26 cellular contexts compared by ENCODE assay signal in the genomic region with DNA sequence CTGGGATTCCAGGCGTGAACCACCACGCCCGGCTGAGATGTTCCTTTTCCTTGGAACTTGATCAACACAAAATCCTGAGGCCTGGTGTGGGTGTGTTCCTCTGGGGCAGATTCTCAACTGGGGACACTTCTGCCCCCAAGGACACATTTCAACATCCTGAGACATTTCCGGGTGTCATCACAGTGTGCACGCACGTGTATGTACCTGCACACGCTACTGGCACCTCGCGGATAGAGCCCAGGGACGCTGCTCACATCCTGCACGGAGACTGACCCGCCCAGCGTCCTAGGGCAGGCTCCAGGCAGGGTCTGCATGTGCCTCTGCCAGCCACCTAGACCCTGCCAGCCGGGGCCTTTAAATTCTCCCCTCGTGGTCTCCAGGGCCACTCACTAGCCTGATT. TPM values are rescaled to one million over a fixed set of nuclear protein-coding genes. Genes with fewer than 3 reads are reported as not detected.
DNase-seq lines count a peak whose midpoint lies in the region; ATAC-seq, FAIRE-seq and TF ChIP-seq lines count a peak whose summit lies in the region.
"Had no signal": no experiment of that assay in that cellular context is flagged by ENCODE, and none has a peak within 500 bp of the region (broad histone marks: within the 10 kb centered on the region; RNA-seq: fewer than 3 reads in every experiment).

No MANE protein-coding gene starts in this region.

- intact Hi-C loops in Calu3 (cut with micrococcal nuclease; ENCODE audit: unreplicated experiment) (no loop called here), GM12878 (cut with micrococcal nuclease; ENCODE audit: unreplicated experiment) (no loop called here)

- TF ChIP-seq POLR2A in NB4 (IDR thresholded peaks at IDR 0.05; ENCODE audit: extremely low read depth, insufficient read length) (no peak), GM12878 (IDR thresholded peaks at IDR 0.05; ENCODE audit: low read depth, low read length) (no peak)

- H3K9me3 Mint-ChIP-seq in Calu3 (ENCODE audit: low read depth, unreplicated experiment), result no peaks in the 10 kb centered on the region
- H3K9me3 Mint-ChIP-seq: T-cell had no signal

- H3K27ac ChIP-seq in GM12878 (ENCODE audit: control insufficient read depth, insufficient read depth), result no peak overlapping the region
- H3K27ac ChIP-seq: HL-60 had no signal

- no peak for FAIRE-seq in GM12878 (lab: Jason Lieb, UNC)

- H3K79me2 ChIP-seq in GM12878 (ENCODE audit: control insufficient read depth, insufficient read depth, low read length), result no peaks in the 10 kb centered on the region

- H3K27me3 ChIP-seq in GM12878 (replicated peaks in 1 of 2; ENCODE audit: control insufficient read depth in 2 of 2, insufficient read depth in 2 of 2, low read length in 1 of 2), result no peaks in the 10 kb centered on the region
- H3K27me3 ChIP-seq: MG63 had no signal

- TF ChIP-seq EP300 in GM12878 (IDR thresholded peaks at IDR 0.05; ENCODE audit: borderline replicate concordance in 1 of 2, control insufficient read depth in 1 of 2, low read depth in 2 of 2, low read length in 2 of 2), result no peak

- POLR2A ChIA-PET in GM12878 (lab: Charles Lee), result no interaction called here

- no peak overlapping the region for H2AFZ ChIP-seq in GM12878 (ENCODE audit: control insufficient read depth, low read depth, low read length)

- RAD21 ChIA-PET in GM12878 (lab: Charles Lee; ENCODE audit: unreplicated experiment), result interaction anchor here (3.1 kb wide), 1 partner anchor 16 kb away, joined by 18 read pairs; a partner anchor contains a TSS

- H3K27me3 Mint-ChIP-seq in Calu3 (ENCODE audit: unreplicated experiment), result no peaks in the 10 kb centered on the region
- H3K27me3 Mint-ChIP-seq: T-cell had no signal

- no peaks in the 10 kb centered on the region for H4K20me1 ChIP-seq in GM12878 (ENCODE audit: control insufficient read depth, insufficient read depth)

- H3K4me1 Mint-ChIP-seq in Calu3 (ENCODE audit: low read depth, unreplicated experiment), result no peaks in the 10 kb centered on the region

- 67% methylated on average over 15 of the region's 15 CpGs for WGBS in GM12878 (ENCODE audit: insufficient coverage, insufficient replicate concordance, low lambda C conversion rate, missing lambda C conversion rate)

- H3K36me3 ChIP-seq in GM12878 (ENCODE audit: control insufficient read depth in 2 of 2, insufficient read depth in 2 of 2, low read length in 1 of 2), result no peaks in the 10 kb centered on the region; a peak in 2 of 4 replicates

- no peak overlapping the region for H3K27ac Mint-ChIP-seq in Calu3 (ENCODE audit: unreplicated experiment)
- H3K27ac Mint-ChIP-seq: T-cell had no signal

- H3K4me3 ChIP-seq in NB4 (ENCODE audit: low read depth, low read length), result no peak overlapping the region
- no peak overlapping the region for H3K4me3 ChIP-seq in GM12878
- H3K4me3 ChIP-seq: MG63 had no signal

- H3K4me3 Mint-ChIP-seq in Calu3 (ENCODE audit: low read depth, unreplicated experiment), result no peak overlapping the region
- H3K4me3 Mint-ChIP-seq: T-cell had no signal

- no peak overlapping the region for H3K9ac ChIP-seq in GM12878 (ENCODE audit: control insufficient read depth, insufficient read depth, low read length)

- ATAC-seq in GM12878 (no peak), esophagus mucosa (peak; percentile 42), SK-N-SH treated with all-trans-retinoic acid at 6 μM for 48 hours (no peak)
- ATAC-seq: T-cell had no signal

- CTCF ChIA-PET in Calu3 (lab: Charles Lee) (no interaction called here), GM12878 (lab: Yijun Ruan, JAX) (interaction anchor here (6.4 kb wide), 1 partner anchor 14 kb away, joined by 81 read pairs; a partner anchor contains a TSS)

- H3K36me3 Mint-ChIP-seq in Calu3 (ENCODE audit: insufficient read depth, unreplicated experiment), result peaks cover 9% of the 10 kb centered on the region
- H3K36me3 Mint-ChIP-seq: T-cell had no signal

- in situ Hi-C loops in GM12878 (cut with MboI), result no loop called here

- no peak overlapping the region for H3K4me2 ChIP-seq in GM12878 (ENCODE audit: control insufficient read depth, insufficient read depth)

- BruUV-seq in Calu3 (replicated peaks; lab: Mats Ljungman, UMichigan) (TSS peak; percentile 81), GM12878 (replicated peaks; lab: Mats Ljungman, UMichigan) (TSS peak; percentile 75)

- no peaks in the 10 kb centered on the region for H3K4me1 ChIP-seq in GM12878 (ENCODE audit: control insufficient read depth, insufficient read depth, low read length)

- TF ChIP-seq CTCF in Calu3 (IDR thresholded peaks at IDR 0.05; ENCODE audit: unreplicated experiment), result no peak
- no peak for TF ChIP-seq CTCF in NB4 (IDR thresholded peaks at IDR 0.05; ENCODE audit: low read depth, low read length)
- TF ChIP-seq CTCF in GM12878 (IDR thresholded peaks at IDR 0.05 in 2 of 3, conservative IDR thresholded peaks at IDR 0.05 in 1 of 3; ENCODE audit: control insufficient read depth in 2 of 3, extremely low read depth in 1 of 3, insufficient read depth in 1 of 3, low read depth in 3 of 3, low read length in 3 of 3), result no peak

- DNase-seq in Calu3, result no peak
- peak; percentile 63 for DNase-seq in NB4 (ENCODE audit: low read depth)
- no peak for DNase-seq in GM12878 (ENCODE audit: low read depth, low spot score)
- DNase-seq in SKM-1 (lab: John Stamatoyannopoulos, UW; ENCODE audit: unreplicated experiment), result no peak
- DNase-seq in DMS53 treated with DMSO at 0.1 percent for 48 hours (lab: John Stamatoyannopoulos, UW; ENCODE audit: unreplicated experiment), result no peak
- no peak for DNase-seq in cortex of kidney (lab: John Stamatoyannopoulos, UW)
- DNase-seq: ACHN; C1 segment of cervical spinal cord; GF-D8; IMR-90; Karpas-422; MG63; NCI-H1105 treated with DMSO at 0.1 percent for 48 hours; NCI-H1694; NCI-H2081 treated with DMSO at 0.1 percent for 48 hours; NK-92 treated with Interleukin-12 subunit alpha and Interleukin-12 subunit beta, amount 100 ng/mL, for 24 hours; OCI-M1; T-cell had no signal

- SMC1A ChIA-PET in GM12878 (lab: Charles Lee; ENCODE audit: uncharacterized antibody, unreplicated experiment), result no interaction called here

- H3K9me3 ChIP-seq in GM12878 (replicated peaks; ENCODE audit: control insufficient read depth, insufficient read depth, low read length), result no peaks in the 10 kb centered on the region
- H3K9me3 ChIP-seq: MG63 had no signal

- no peak for TF ChIP-seq RAD21 in GM12878 (IDR thresholded peaks at IDR 0.05; ENCODE audit: insufficient read depth, low read depth, low read length)

RNA-seq across cellular contexts. Expression of a gene that starts 8.0 kb away (rescaled TPM):
- total RNA-seq in Calu3 (2022) (38.4 and 41.1 TPM in 2 replicates), GM12878 (2014; rRNA removed) (29.3 and 35.2 TPM in 2 replicates), GM12878 (2014; rRNA removed; fragmentation: Illumina TruSeq; extraction: Trizol) (8.2 and 10.7 TPM in 2 replicates), GM12878 (2021) (30.0 and 32.5 TPM in 2 replicates), esophagus mucosa (13.8 TPM)
- total RNA-seq in GM12878 (2013; cell fraction: nucleolus; rRNA removed), result 8.6 and 9.4 TPM in 2 replicates
- polyA plus RNA-seq in GM12878 (2011; ENCODE audit: low read depth), result 1.1 TPM
- polyA plus RNA-seq in GM12878 (2011; rRNA removed) (3.7 and 6.7 TPM in 2 replicates), GM12878 (2014; fragmentation: Illumina TruSeq; extraction: Trizol) (2.4 and 6.2 TPM in 2 replicates), GM12878 (2014; fragmentation: Nextera tagmentation; extraction: Ambion mirVana) (1 to 10 TPM; 1.6 to 2.0 TPM), GM12878 (2014; rRNA removed) (26.6 and 30.9 TPM in 2 replicates), GM12878 (2016; fragmentation: Nextera tagmentation; extraction: Ambion mirVana) (1 to 10 TPM; 3.3 to 7.7 TPM)
- polyA plus RNA-seq in GM12878 (2011; cell fraction: cytosol; rRNA removed), result 10.4 and 19.8 TPM in 2 replicates
- 21.3 and 25.1 TPM in 2 replicates for polyA plus RNA-seq in GM12878 (2011; cell fraction: nucleus; rRNA removed)
- polyA plus RNA-seq in GM12878 (2012), result 4.4 and 5.8 TPM in 2 replicates
- polyA minus RNA-seq in GM12878 (2011; rRNA and poly(A)+ RNA removed), result 4.2 and 10.7 TPM in 2 replicates
- polyA minus RNA-seq in GM12878 (2011; cell fraction: cytosol; rRNA and poly(A)+ RNA removed), result 7.2 and 7.8 TPM in 2 replicates
- 4.6 and 11.4 TPM in 2 replicates for polyA minus RNA-seq in GM12878 (2011; cell fraction: nucleus; rRNA and poly(A)+ RNA removed)

RNA-seq across cellular contexts. Expression of a gene that starts 8.5 kb away (rescaled TPM):
- total RNA-seq in Calu3 (2022), result 3.8 and 5.8 TPM in 2 replicates
- 2.4 and 2.8 TPM in 2 replicates for total RNA-seq in GM12878 (2013; cell fraction: nucleolus; rRNA removed)
- 0.05 and 0.40 TPM in 2 replicates for total RNA-seq in GM12878 (2014; rRNA removed)
- total RNA-seq in GM12878 (2014; rRNA removed; fragmentation: Illumina TruSeq; extraction: Trizol), result not detected in 2 replicates
- 1.4 and 2.0 TPM in 2 replicates for total RNA-seq in GM12878 (2021)
- 0.47 TPM for polyA plus RNA-seq in GM12878 (2011; ENCODE audit: low read depth)
- polyA plus RNA-seq in GM12878 (2011; rRNA removed), result 0.19 TPM in 1 of 2 replicates, not detected in the other
- polyA plus RNA-seq in GM12878 (2011; cell fraction: cytosol; rRNA removed), result 0.22 and 0.43 TPM in 2 replicates
- polyA plus RNA-seq in GM12878 (2011; cell fraction: nucleus; rRNA removed), result 2.8 and 3.3 TPM in 2 replicates
- polyA plus RNA-seq in GM12878 (2012), result 1.8 and 4.3 TPM in 2 replicates
- 0.18 TPM in 1 of 2 replicates, not detected in the other for polyA plus RNA-seq in GM12878 (2014; fragmentation: Illumina TruSeq; extraction: Trizol)
- polyA plus RNA-seq in GM12878 (2014; fragmentation: Nextera tagmentation; extraction: Ambion mirVana), result under 1 TPM in 1 of 2 experiments, not detected in 1; 0.15 TPM
- 0.91 and 1.2 TPM in 2 replicates for polyA plus RNA-seq in GM12878 (2014; rRNA removed)
- 1 to 10 TPM; 1.5 to 1.8 TPM for polyA plus RNA-seq in GM12878 (2016; fragmentation: Nextera tagmentation; extraction: Ambion mirVana)
- polyA minus RNA-seq in GM12878 (2011; rRNA and poly(A)+ RNA removed), result not detected in 2 replicates
- polyA minus RNA-seq in GM12878 (2011; cell fraction: cytosol; rRNA and poly(A)+ RNA removed), result not detected in 2 replicates
- 0.36 TPM in 1 of 2 replicates, not detected in the other for polyA minus RNA-seq in GM12878 (2011; cell fraction: nucleus; rRNA and poly(A)+ RNA removed)
- total RNA-seq in esophagus mucosa, result 2.9 TPM
- total RNA-seq: Daoy, H4, HT1080, IMR-90, NCI-H460, SK-MEL-5 had no signal
- polyA plus RNA-seq: IMR-90 had no signal

RNA-seq across cellular contexts. Expression of a gene that starts 14.9 kb away (rescaled TPM):
- total RNA-seq in Calu3 (2022), result 9.1 and 10.8 TPM in 2 replicates
- total RNA-seq in GM12878 (2013; cell fraction: nucleolus; rRNA removed), result 40.5 and 46.8 TPM in 2 replicates
- 9.3 and 9.5 TPM in 2 replicates for total RNA-seq in GM12878 (2014; rRNA removed)
- 4.4 and 4.6 TPM in 2 replicates for total RNA-seq in GM12878 (2014; rRNA removed; fragmentation: Illumina TruSeq; extraction: Trizol)
- total RNA-seq in GM12878 (2021), result 14.5 and 15.7 TPM in 2 replicates
- polyA plus RNA-seq in GM12878 (2011; ENCODE audit: low read depth), result 8.1 TPM
- polyA plus RNA-seq in GM12878 (2011; rRNA removed), result 5.3 and 6.2 TPM in 2 replicates
- polyA plus RNA-seq in GM12878 (2011; cell fraction: cytosol; rRNA removed), result 11.5 and 11.7 TPM in 2 replicates
- 80.3 and 92.7 TPM in 2 replicates for polyA plus RNA-seq in GM12878 (2011; cell fraction: nucleus; rRNA removed)
- polyA plus RNA-seq in GM12878 (2012), result 18.4 and 25.7 TPM in 2 replicates
- 4.4 and 8.7 TPM in 2 replicates for polyA plus RNA-seq in GM12878 (2014; fragmentation: Illumina TruSeq; extraction: Trizol)
- polyA plus RNA-seq in GM12878 (2014; fragmentation: Nextera tagmentation; extraction: Ambion mirVana), result 1 to 10 TPM in 1 of 2 experiments, under 1 TPM in 1; 0.29 to 1.2 TPM
- polyA plus RNA-seq in GM12878 (2014; rRNA removed), result 12.8 and 13.8 TPM in 2 replicates
- polyA plus RNA-seq in GM12878 (2016; fragmentation: Nextera tagmentation; extraction: Ambion mirVana), result 1 to 10 TPM; 1.5 to 5.4 TPM
- 2.8 and 6.5 TPM in 2 replicates for polyA minus RNA-seq in GM12878 (2011; rRNA and poly(A)+ RNA removed)
- polyA minus RNA-seq in GM12878 (2011; cell fraction: cytosol; rRNA and poly(A)+ RNA removed), result 2.1 and 5.1 TPM in 2 replicates
- polyA minus RNA-seq in GM12878 (2011; cell fraction: nucleus; rRNA and poly(A)+ RNA removed), result 17.6 and 18.0 TPM in 2 replicates
- total RNA-seq in esophagus mucosa, result 4.9 TPM

RNA-seq across cellular contexts. Expression of a gene that starts 16.4 kb away (rescaled TPM):
- total RNA-seq in Calu3 (2022), result 65.2 and 78.6 TPM in 2 replicates
- 0.49 and 0.92 TPM in 2 replicates for total RNA-seq in GM12878 (2013; cell fraction: nucleolus; rRNA removed)
- total RNA-seq in GM12878 (2014; rRNA removed), result 0.11 and 1.2 TPM in 2 replicates
- total RNA-seq in GM12878 (2014; rRNA removed; fragmentation: Illumina TruSeq; extraction: Trizol), result 0.13 TPM in 1 of 2 replicates, not detected in the other
- 0.64 and 1.5 TPM in 2 replicates for total RNA-seq in GM12878 (2021)
- not detected for polyA plus RNA-seq in GM12878 (2011; ENCODE audit: low read depth)
- polyA plus RNA-seq in GM12878 (2011; rRNA removed), result 0.14 and 0.19 TPM in 2 replicates
- 0.06 and 0.10 TPM in 2 replicates for polyA plus RNA-seq in GM12878 (2011; cell fraction: cytosol; rRNA removed)
- polyA plus RNA-seq in GM12878 (2011; cell fraction: nucleus; rRNA removed), result 1.9 TPM in 2 replicates
- 0.72 and 1.2 TPM in 2 replicates for polyA plus RNA-seq in GM12878 (2012)
- polyA plus RNA-seq in GM12878 (2014; fragmentation: Illumina TruSeq; extraction: Trizol), result 0.04 TPM in 1 of 2 replicates, not detected in the other
- polyA plus RNA-seq in GM12878 (2014; fragmentation: Nextera tagmentation; extraction: Ambion mirVana), result not detected
- polyA plus RNA-seq in GM12878 (2014; rRNA removed), result 0.42 and 0.58 TPM in 2 replicates
- polyA plus RNA-seq in GM12878 (2016; fragmentation: Nextera tagmentation; extraction: Ambion mirVana), result 1 to 10 TPM; 1.1 to 1.7 TPM
- not detected in 2 replicates for polyA minus RNA-seq in GM12878 (2011; rRNA and poly(A)+ RNA removed)
- 1.5 and 2.7 TPM in 2 replicates for polyA minus RNA-seq in GM12878 (2011; cell fraction: cytosol; rRNA and poly(A)+ RNA removed)
- 0.38 TPM in 1 of 2 replicates, not detected in the other for polyA minus RNA-seq in GM12878 (2011; cell fraction: nucleus; rRNA and poly(A)+ RNA removed)
- total RNA-seq in esophagus mucosa, result 26.6 TPM

RNA-seq across cellular contexts. Expression of a gene that starts 24.4 kb away (rescaled TPM):
- 61.4 and 65.6 TPM in 2 replicates for total RNA-seq in Calu3 (2022)
- 99.1 and 110 TPM in 2 replicates for total RNA-seq in GM12878 (2013; cell fraction: nucleolus; rRNA removed)
- 27.2 and 34.1 TPM in 2 replicates for total RNA-seq in GM12878 (2014; rRNA removed)
- 16.3 and 21.4 TPM in 2 replicates for total RNA-seq in GM12878 (2014; rRNA removed; fragmentation: Illumina TruSeq; extraction: Trizol)
- total RNA-seq in GM12878 (2021), result 27.1 and 33.3 TPM in 2 replicates
- polyA plus RNA-seq in GM12878 (2011; ENCODE audit: low read depth), result 12.4 TPM
- 23.7 and 31.2 TPM in 2 replicates for polyA plus RNA-seq in GM12878 (2011; rRNA removed)
- polyA plus RNA-seq in GM12878 (2011; cell fraction: cytosol; rRNA removed), result 31.1 and 38.7 TPM in 2 replicates
- 144 and 148 TPM in 2 replicates for polyA plus RNA-seq in GM12878 (2011; cell fraction: nucleus; rRNA removed)
- 27.2 and 31.7 TPM in 2 replicates for polyA plus RNA-seq in GM12878 (2012)
- 14.8 and 23.5 TPM in 2 replicates for polyA plus RNA-seq in GM12878 (2014; fragmentation: Illumina TruSeq; extraction: Trizol)
- polyA plus RNA-seq in GM12878 (2014; fragmentation: Nextera tagmentation; extraction: Ambion mirVana), result 1 to 10 TPM in 1 of 2 experiments, under 1 TPM in 1; 0.71 to 2.0 TPM
- polyA plus RNA-seq in GM12878 (2014; rRNA removed), result 23.4 and 28.4 TPM in 2 replicates
- polyA plus RNA-seq in GM12878 (2016; fragmentation: Nextera tagmentation; extraction: Ambion mirVana), result 10 to 100 TPM; 21.9 to 22.1 TPM
- 46.7 and 53.3 TPM in 2 replicates for polyA minus RNA-seq in GM12878 (2011; rRNA and poly(A)+ RNA removed)
- polyA minus RNA-seq in GM12878 (2011; cell fraction: cytosol; rRNA and poly(A)+ RNA removed), result 12.2 and 12.3 TPM in 2 replicates
- polyA minus RNA-seq in GM12878 (2011; cell fraction: nucleus; rRNA and poly(A)+ RNA removed), result 43.0 and 58.7 TPM in 2 replicates
- total RNA-seq in esophagus mucosa, result 46.2 TPM
